Comparison of ENCODE assay signal across 1 cellular context in the genomic region with DNA sequence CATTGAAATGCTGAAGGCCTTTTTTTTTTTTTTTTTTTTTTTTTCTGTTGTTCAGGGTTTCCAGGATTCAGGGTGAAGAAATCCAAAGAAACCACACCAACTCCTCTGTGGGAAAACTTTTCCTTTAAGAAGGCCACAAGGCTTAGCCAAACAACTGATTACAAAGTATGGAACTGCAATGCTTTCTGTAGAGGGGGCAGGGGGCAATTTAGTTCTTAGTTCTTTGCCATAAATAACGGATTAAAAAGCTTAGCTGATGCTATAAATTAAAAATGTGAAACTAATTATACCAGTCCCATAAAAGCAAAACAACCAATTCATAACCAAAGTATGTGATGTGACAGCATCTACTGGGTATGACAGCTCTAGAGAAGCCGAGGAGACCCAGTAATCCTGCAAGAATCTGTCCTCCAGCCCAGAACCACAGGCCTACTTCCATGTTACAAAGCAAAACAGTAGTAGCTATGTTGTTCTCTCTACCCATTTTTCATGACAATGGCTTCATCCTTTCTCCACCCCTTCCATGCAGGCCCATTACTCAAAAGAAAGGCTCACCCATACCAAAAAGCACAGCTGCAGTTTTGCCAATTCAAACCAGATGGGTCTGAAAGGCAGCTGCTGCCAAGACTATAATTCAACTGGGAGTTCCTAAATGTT.
TF ChIP-seq lines count a peak whose summit lies in the region.

No MANE protein-coding gene starts in this region.

TF ChIP-seq in IMR-90, 13 proteins besides CTCF, POLR2A, EP300 and RAD21:
- TF ChIP-seq FOS (IDR thresholded peaks at IDR 0.05; ENCODE audit: low read depth, low read length) (peak; percentile 28; the same call in 1 of the 2 replicates), BHLHE40 (IDR thresholded peaks at IDR 0.05; ENCODE audit: low read depth, low read length) (peak; percentile 3; the same call in 1 of the 2 replicates), USF2 (IDR thresholded peaks at IDR 0.05; ENCODE audit: low read depth, low read length) (no peak), MAFK (IDR thresholded peaks at IDR 0.05; ENCODE audit: low read depth, low read length) (no peak), CEBPB (IDR thresholded peaks at IDR 0.05; ENCODE audit: low read depth, low read length) (0 out of 2 replicates have a peak, but pooled peaks have one; percentile 3)
